ENCODE assay signal across 1 cellular context in the genomic region with DNA sequence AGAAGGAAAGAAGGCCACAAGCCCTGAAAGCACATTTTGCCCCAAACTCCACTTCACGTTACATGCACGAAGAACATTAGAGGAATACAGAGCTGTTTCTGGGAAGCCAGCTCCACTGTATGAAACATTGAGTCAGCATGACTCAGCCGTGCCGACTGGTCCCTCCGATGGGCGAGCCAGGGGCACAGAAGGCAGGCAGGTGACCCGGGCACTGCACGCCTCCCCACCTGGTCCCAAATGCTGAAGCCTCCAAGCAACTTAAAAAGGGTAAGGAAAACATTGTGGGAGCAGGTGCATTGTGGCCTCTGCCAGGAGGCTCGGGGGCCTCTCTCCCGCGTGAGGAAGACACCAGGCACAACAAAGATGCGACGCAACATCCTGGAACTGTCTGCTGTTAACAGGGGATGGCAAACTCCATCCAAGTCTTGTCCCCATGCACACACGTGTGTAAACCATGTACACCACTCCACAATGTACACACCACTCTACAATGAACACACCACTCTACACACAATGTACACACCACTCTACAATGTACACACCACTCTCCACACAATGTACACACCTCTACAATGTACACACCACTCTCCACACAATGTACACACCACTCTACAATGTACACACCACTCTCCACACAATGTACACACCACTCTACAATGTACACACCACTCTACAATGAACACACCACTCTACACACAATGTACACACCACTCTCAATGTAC.
A peak's percentile ranks its signal among the peaks of the same experiment; 100 is the strongest.
TF ChIP-seq lines count a peak whose summit lies in the region.

No MANE protein-coding gene starts in this region.

TF ChIP-seq in A549, 52 proteins besides CTCF, POLR2A, EP300 and RAD21 (continued from another document):
- TF ChIP-seq HOXB5 (CRISPR knock-in tag; IDR thresholded peaks at IDR 0.05): peak; percentile 52; the same call in 1 of the 2 replicates
TF ChIP-seq in A549: peak in this region for 10; not testable (repeated sequence) for 42.
